1 cellular context compared by ENCODE assay signal in genomic region chr6:42929088-42929927, GRCh38.
TF ChIP-seq lines count a peak whose summit lies in the region.

Gene CNPY3 (plus strand): TSS chr6:42929480. CDS start chr6:42929571, 91 bp downstream.

TF ChIP-seq in K562, 482 proteins besides CTCF, POLR2A, EP300 and RAD21 (continued from another document and continues in another):
- no peak; the same call in 1 of the 2 replicates for TF ChIP-seq ZBTB17 (CRISPR knock-in tag; IDR thresholded peaks at IDR 0.05)
- peak; percentile 99 for TF ChIP-seq FOS (IDR thresholded peaks at IDR 0.05; ENCODE audit: extremely low read depth, insufficient read length)
- TF ChIP-seq HMG20B (CRISPR knock-in tag; IDR thresholded peaks at IDR 0.05) = no peak
- TF ChIP-seq BRD9 (IDR thresholded peaks at IDR 0.05; ENCODE audit: low read depth, partially characterized antibody) = no peak
- no peak for TF ChIP-seq ZNF277 (CRISPR knock-in tag; IDR thresholded peaks at IDR 0.05; ENCODE audit: borderline replicate concordance)
- TF ChIP-seq GABPB1 (CRISPR knock-in tag; IDR thresholded peaks at IDR 0.05) = peak; percentile 97
- TF ChIP-seq NR3C1 (CRISPR knock-in tag; IDR thresholded peaks at IDR 0.05) = no peak
- no peak for TF ChIP-seq MCM2 (IDR thresholded peaks at IDR 0.05; ENCODE audit: low read depth)
- TF ChIP-seq MNT (conservative IDR thresholded peaks at IDR 0.05) = peak; percentile 100
- no peak for TF ChIP-seq PRMT5 (CRISPR knock-in tag; IDR thresholded peaks at IDR 0.05)
- 0 out of 2 replicates have a peak, but pooled peaks have one; percentile 57 for TF ChIP-seq ZNF431 (CRISPR knock-in tag; IDR thresholded peaks at IDR 0.05)
- TF ChIP-seq HNRNPK (IDR thresholded peaks at IDR 0.05; ENCODE audit: low read depth, low read length, poor library complexity, severe bottlenecking) = no peak
- no peak for TF ChIP-seq SMAD3 (CRISPR knock-in tag; conservative IDR thresholded peaks at IDR 0.05)
- no peak for TF ChIP-seq KAT2B (IDR thresholded peaks at IDR 0.05; ENCODE audit: low read depth, low read length)
- TF ChIP-seq ILF3 (IDR thresholded peaks at IDR 0.05; ENCODE audit: borderline replicate concordance) = no peak
- TF ChIP-seq ETV1 (tag; conservative IDR thresholded peaks at IDR 0.05; ENCODE audit: low read depth) = peak; percentile 91
- TF ChIP-seq ZC3H4 (CRISPR knock-in tag; IDR thresholded peaks at IDR 0.05; ENCODE audit: borderline replicate concordance) = no peak
- peak in 1 of 2 experiments; percentile 28; a peak in 1 of 4 replicates for TF ChIP-seq ETV6 (IDR thresholded peaks at IDR 0.05; ENCODE audit: borderline replicate concordance in 1 of 2, low read depth in 2 of 2, low read length in 1 of 2)
- no peak for TF ChIP-seq ETV6 (CRISPR knock-in tag; IDR thresholded peaks at IDR 0.05; ENCODE audit: borderline replicate concordance)
- TF ChIP-seq TCFL5 (CRISPR knock-in tag; conservative IDR thresholded peaks at IDR 0.05) = no peak
- no peak for TF ChIP-seq ATF3 (IDR thresholded peaks at IDR 0.05)
- no peak for TF ChIP-seq ATF3 (CRISPR knock-in tag; conservative IDR thresholded peaks at IDR 0.05)
- peak; percentile 95 for TF ChIP-seq ARID4B (CRISPR knock-in tag; IDR thresholded peaks at IDR 0.05)
- no peak for TF ChIP-seq STAT5B (CRISPR knock-in tag; IDR thresholded peaks at IDR 0.05)
- TF ChIP-seq E4F1 (CRISPR knock-in tag; IDR thresholded peaks at IDR 0.05; ENCODE audit: borderline replicate concordance) = no peak
- peak; percentile 97 for TF ChIP-seq ELF2 (CRISPR knock-in tag; IDR thresholded peaks at IDR 0.05)
- TF ChIP-seq HMG20A (CRISPR knock-in tag; conservative IDR thresholded peaks at IDR 0.05) = no peak
- TF ChIP-seq THRA (IDR thresholded peaks at IDR 0.05) = no peak
- no peak for TF ChIP-seq XRCC4 (IDR thresholded peaks at IDR 0.05; ENCODE audit: extremely low read depth, insufficient read depth, insufficient read length)
- peak; percentile 87 for TF ChIP-seq ATF7 (IDR thresholded peaks at IDR 0.05)
- 0 out of 2 replicates have a peak, but pooled peaks have one; percentile 30 for TF ChIP-seq HDAC8 (tag; IDR thresholded peaks at IDR 0.05)
- no peak for TF ChIP-seq PCBP2 (IDR thresholded peaks at IDR 0.05; ENCODE audit: low read depth, low read length, poor library complexity, severe bottlenecking)
- TF ChIP-seq LCOR (CRISPR knock-in tag; IDR thresholded peaks at IDR 0.05) = peak; percentile 94
- TF ChIP-seq GTF2B (IDR thresholded peaks at IDR 0.05; ENCODE audit: extremely low read depth, insufficient read length) = no peak
- TF ChIP-seq ZFP91 (CRISPR knock-in tag; IDR thresholded peaks at IDR 0.05) = no peak
- no peak for TF ChIP-seq CLOCK (CRISPR knock-in tag; IDR thresholded peaks at IDR 0.05; ENCODE audit: borderline replicate concordance)
- TF ChIP-seq ZBTB49 (CRISPR knock-in tag; IDR thresholded peaks at IDR 0.05; ENCODE audit: borderline replicate concordance) = no peak
- peak; percentile 70 for TF ChIP-seq NUFIP1 (IDR thresholded peaks at IDR 0.05; ENCODE audit: partially characterized antibody)
- TF ChIP-seq ZC3H11A (IDR thresholded peaks at IDR 0.05; ENCODE audit: low read depth, low read length) = no peak
- TF ChIP-seq MYC (IDR thresholded peaks at IDR 0.05; ENCODE audit: low read depth, low read length) = peak; percentile 99
- peak; percentile 96 for TF ChIP-seq MYC (CRISPR knock-in tag; IDR thresholded peaks at IDR 0.05; ENCODE audit: borderline replicate concordance, low read depth)
- no peak for TF ChIP-seq FOSL1 (tag; conservative IDR thresholded peaks at IDR 0.05)
- peak; percentile 67 for TF ChIP-seq PCBP1 (IDR thresholded peaks at IDR 0.05; ENCODE audit: low read depth, low read length, poor library complexity, severe bottlenecking)
- TF ChIP-seq ETS2 (tag; IDR thresholded peaks at IDR 0.05; ENCODE audit: borderline replicate concordance, poor library complexity, severe bottlenecking) = no peak
